8 cellular contexts compared by ENCODE assay signal in the genomic region with DNA sequence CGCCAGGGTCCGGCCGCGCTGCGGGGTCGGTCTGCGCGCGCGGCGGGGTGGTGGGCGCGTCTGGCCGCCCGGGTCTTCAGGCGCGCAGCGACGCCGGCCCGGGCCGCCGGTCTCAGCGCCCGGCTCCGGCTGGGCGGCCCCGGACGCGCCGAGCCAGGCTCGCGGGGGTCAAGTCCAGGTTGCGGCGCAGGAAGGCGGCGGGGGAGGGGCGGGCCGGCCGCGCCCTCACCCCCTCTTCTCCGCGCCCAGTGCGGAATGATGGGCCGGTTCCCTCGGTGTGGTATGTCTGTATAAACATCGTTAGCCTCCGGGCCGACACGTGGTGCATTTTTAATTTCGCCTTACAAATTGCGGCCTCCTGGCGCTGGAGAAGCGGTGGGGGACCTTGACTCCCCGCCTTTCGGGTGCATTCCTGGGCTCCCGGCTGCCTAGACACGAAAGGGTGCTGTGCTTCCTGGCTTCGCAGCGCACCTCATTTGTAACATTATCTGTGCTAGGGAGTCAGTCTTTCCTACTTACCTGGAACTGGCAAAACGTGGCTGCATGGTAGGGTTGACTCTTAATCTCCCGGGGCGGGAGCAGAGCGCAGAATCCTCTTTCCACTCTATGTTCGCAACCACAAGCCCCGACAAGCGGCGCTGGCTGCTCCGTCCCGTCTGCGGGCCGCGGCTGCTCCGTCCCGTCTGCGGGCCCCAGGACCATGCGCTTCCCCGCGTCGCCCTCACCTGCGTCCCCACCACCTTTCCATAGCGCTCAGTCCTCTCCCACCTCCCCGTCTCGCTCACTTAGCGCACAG.
DNase-seq lines count a peak whose midpoint lies in the region; ATAC-seq and TF ChIP-seq lines count a peak whose summit lies in the region.

No MANE protein-coding gene starts in this region.

- H3K36me3 ChIP-seq in stomach, result no peaks in the 10 kb centered on the region

- peak overlapping the region; percentile 25 to 79 (median 75) for H3K27ac ChIP-seq in stomach

- H3K9me3 ChIP-seq in stomach, result no peaks in the 10 kb centered on the region

- intact Hi-C loops in stomach (cut with DNase I; ENCODE audit: low total_unique reads), result no loop called here

- peak overlapping the region; percentile 39 for H3K4me3 ChIP-seq in astrocyte of the spinal cord (ENCODE audit: low read depth, low read length)
- peak overlapping the region; percentile 40 to 52 (median 49) for H3K4me3 ChIP-seq in stomach

- no peak for TF ChIP-seq POLR2A in stomach (IDR thresholded peaks at IDR 0.05)

- no peak for TF ChIP-seq EP300 in stomach (IDR thresholded peaks at IDR 0.05)

- no peak for ATAC-seq in GM21619 (IDR thresholded peaks at IDR 0.05; ENCODE audit: unreplicated experiment)

- no peak for TF ChIP-seq CTCF in astrocyte of the spinal cord (IDR thresholded peaks at IDR 0.05; ENCODE audit: low read depth, low read length)
- TF ChIP-seq CTCF in stomach (IDR thresholded peaks at IDR 0.05), result no peak

- H3K4me1 ChIP-seq in stomach, result peaks cover 12 to 48% (median 34%) of the 10 kb centered on the region in 4 donors

- in situ Hi-C loops in astrocyte of the spinal cord (cut with HindIII; ENCODE audit: low sequenced_read_pairs), result no loop called here

- peaks cover 4 to 38% (median 9%) of the 10 kb centered on the region in 3 donors for H3K27me3 ChIP-seq in stomach

- 2 to 11% (median 4%) methylated on average over 31 to 85 of the region's 85 CpGs for WGBS in stomach, 5 donors

- DNase-seq in NCI-H2081 (lab: John Stamatoyannopoulos, UW) (peak; percentile 2 to 7), NCI-H2081 treated with DMSO at 0.1 percent for 48 hours (lab: John Stamatoyannopoulos, UW) (no peak), astrocyte of the spinal cord (ENCODE audit: low read depth, low spot score) (peak; percentile 62), islet precursor cell (peak; percentile 71), stomach (peak; percentile 60), NK-92 (lab: John Stamatoyannopoulos, UW; ENCODE audit: unreplicated experiment) (no peak), DMS79 (lab: John Stamatoyannopoulos, UW) (no peak)

Comparison
In these comparisons a context has a peak if more than half of its experiments do, and no peak if none do; other contexts are left out.
1. DNase-seq: peak in NCI-H2081 (2 of 2), astrocyte of the spinal cord (single experiment), islet precursor cell (single experiment) and stomach (single experiment); none in NCI-H2081 treated with DMSO at 0.1 percent for 48 hours (single experiment), NK-92 (single experiment) and DMS79 (single experiment).